ENCODE assay signal across 8 cellular contexts in genomic region chr1:56831874-56832693, GRCh38. TPM values are rescaled to one million over a fixed set of nuclear protein-coding genes. Genes with fewer than 3 reads are reported as not detected.
DNase-seq lines count a peak whose midpoint lies in the region; ATAC-seq and TF ChIP-seq lines count a peak whose summit lies in the region.

No MANE protein-coding gene starts in this region.

- H3K27ac Mint-ChIP-seq in CD14-positive monocyte: no peak overlapping the region
- H3K27ac Mint-ChIP-seq in activated T-cell treated with anti-CD3 and anti-CD28 coated beads, Interleukin-2, amount 50 U/mL, for 72 hours: no peak overlapping the region

- H3K9ac ChIP-seq in stomach smooth muscle (ENCODE audit: low read length in 2 of 2): no peak overlapping the region

- H3K36me3 Mint-ChIP-seq in CD14-positive monocyte: no peaks in the 10 kb centered on the region
- H3K36me3 Mint-ChIP-seq in activated T-cell treated with anti-CD3 and anti-CD28 coated beads, Interleukin-2, amount 50 U/mL, for 72 hours (ENCODE audit: insufficient read depth in 2 of 2): no peaks in the 10 kb centered on the region

- intact Hi-C loops in CD14-positive monocyte (cut with micrococcal nuclease): no loop called here

- H3K27ac ChIP-seq in HL-60 (replicated peaks): no peak overlapping the region
- no peak overlapping the region for H3K27ac ChIP-seq in Peyer's patch
- H3K27ac ChIP-seq in neutrophil: no peak overlapping the region
- no peak overlapping the region for H3K27ac ChIP-seq in stomach smooth muscle (ENCODE audit: low read length)

- H3K27me3 Mint-ChIP-seq in CD14-positive monocyte (ENCODE audit: low read depth in 3 of 3): peaks cover 3 to 7% (median 5%) of the 10 kb centered on the region in 3 donors
- H3K27me3 Mint-ChIP-seq in activated T-cell treated with anti-CD3 and anti-CD28 coated beads, Interleukin-2, amount 50 U/mL, for 72 hours (ENCODE audit: low read depth): peaks cover 19% of the 10 kb centered on the region

- peak; percentile 97 for TF ChIP-seq CTCF in CD14-positive monocyte (IDR thresholded peaks at IDR 0.05)
- peak; percentile 89 for TF ChIP-seq CTCF in HL-60 (IDR thresholded peaks at IDR 0.05; ENCODE audit: insufficient read depth, low read length)
- peak; percentile 28 to 93 (median 86) for TF ChIP-seq CTCF in Peyer's patch (IDR thresholded peaks at IDR 0.05)
- peak; percentile 87 for TF ChIP-seq CTCF in neutrophil (IDR thresholded peaks at IDR 0.05)

- peaks cover 0 to 2% (median 0%) of the 10 kb centered on the region in 7 donors for H3K9me3 Mint-ChIP-seq in CD14-positive monocyte
- H3K9me3 Mint-ChIP-seq in activated T-cell treated with anti-CD3 and anti-CD28 coated beads, Interleukin-2, amount 50 U/mL, for 72 hours: no peaks in the 10 kb centered on the region

- no peaks in the 10 kb centered on the region for H3K27me3 ChIP-seq in HL-60 (ENCODE audit: insufficient read depth, poor library complexity, severe bottlenecking)
- no peaks in the 10 kb centered on the region for H3K27me3 ChIP-seq in Peyer's patch
- H3K27me3 ChIP-seq in neutrophil: peaks cover 14% of the 10 kb centered on the region
- H3K27me3 ChIP-seq in stomach smooth muscle (ENCODE audit: control insufficient read depth in 1 of 2, insufficient read depth in 2 of 2, low read length in 2 of 2): peaks cover 0 to 3% of the 10 kb centered on the region in 2 donors

- no peaks in the 10 kb centered on the region for H3K4me1 Mint-ChIP-seq in CD14-positive monocyte
- peaks cover 6% of the 10 kb centered on the region for H3K4me1 Mint-ChIP-seq in activated T-cell treated with anti-CD3 and anti-CD28 coated beads, Interleukin-2, amount 50 U/mL, for 72 hours (ENCODE audit: low read depth)

- no peak for DNase-seq in CD14-positive monocyte (ENCODE audit: low spot score)
- DNase-seq in GM19238 (ENCODE audit: insufficient read length, low spot score): peak; percentile 48
- DNase-seq in HL-60 (ENCODE audit: low read depth in 1 of 2, low spot score in 1 of 2): peak; percentile 49 to 53
- DNase-seq in Peyer's patch: peak; percentile 40 to 86 (median 58)
- peak; percentile 55 to 71 for DNase-seq in activated T-cell treated with anti-CD3 and anti-CD28 coated beads, Interleukin-2, amount 50 U/mL, for 72 hours
- DNase-seq in fibroblast of peridontal ligament (ENCODE audit: extremely low read depth): peak; percentile 96

- H3K4me1 ChIP-seq in Peyer's patch (no peaks in the 10 kb centered on the region), neutrophil (ENCODE audit: control insufficient read depth in 1 of 2, insufficient read depth in 1 of 2, low read depth in 1 of 2, low read length in 1 of 2) (no peaks in the 10 kb centered on the region), stomach smooth muscle (ENCODE audit: control insufficient read depth, insufficient read depth, low read length) (peaks cover 4% of the 10 kb centered on the region)

- TF ChIP-seq POLR2A in Peyer's patch (IDR thresholded peaks at IDR 0.05): no peak

- H3K4me3 ChIP-seq in HL-60 (replicated peaks; ENCODE audit: insufficient read depth, low read length) (no peak overlapping the region), Peyer's patch (no peak overlapping the region), neutrophil (ENCODE audit: low read depth in 1 of 2, low read length in 1 of 2) (no peak overlapping the region), stomach smooth muscle (ENCODE audit: low read length in 2 of 2) (peak overlapping the region; percentile 17 to 27)

- no peak overlapping the region for H3K4me3 Mint-ChIP-seq in CD14-positive monocyte
- H3K4me3 Mint-ChIP-seq in activated T-cell treated with anti-CD3 and anti-CD28 coated beads, Interleukin-2, amount 50 U/mL, for 72 hours: no peak overlapping the region

- peak; percentile 45 to 64 for ATAC-seq in activated T-cell treated with anti-CD3 and anti-CD28 coated beads, Interleukin-2, amount 50 U/mL, for 72 hours (replicated peaks in 1 of 2)

- no peaks in the 10 kb centered on the region for H3K36me3 ChIP-seq in Peyer's patch
- no peaks in the 10 kb centered on the region for H3K36me3 ChIP-seq in neutrophil
- no peaks in the 10 kb centered on the region for H3K36me3 ChIP-seq in stomach smooth muscle (ENCODE audit: control insufficient read depth in 2 of 2, insufficient read depth in 2 of 2, low read length in 2 of 2)

- H3K9me3 ChIP-seq in Peyer's patch: no peaks in the 10 kb centered on the region
- no peaks in the 10 kb centered on the region for H3K9me3 ChIP-seq in neutrophil
- no peaks in the 10 kb centered on the region for H3K9me3 ChIP-seq in stomach smooth muscle (ENCODE audit: control insufficient read depth in 2 of 2, low read length in 2 of 2)

RNA-seq across cellular contexts. Expression of gene FYB2, which starts 12.9 kb away (rescaled TPM):
- polyA plus RNA-seq in CD14-positive monocyte: not detected
- 10 to 100 TPM in 2 of 4 donors, 1 to 10 TPM in 2; 4.1 to 10.2 (median 8.4) TPM for total RNA-seq in Peyer's patch
- total RNA-seq in activated T-cell treated with anti-CD3 and anti-CD28 coated beads, Interleukin-2, amount 50 U/mL, for 72 hours: not detected

RNA-seq across cellular contexts. Expression of gene C8A, which starts 22.5 kb away (rescaled TPM):
- not detected for polyA plus RNA-seq in CD14-positive monocyte
- total RNA-seq in Peyer's patch: not detected
- not detected for total RNA-seq in activated T-cell treated with anti-CD3 and anti-CD28 coated beads, Interleukin-2, amount 50 U/mL, for 72 hours

Comparison
In these comparisons a context has a peak if more than half of its experiments do, and no peak if none do; other contexts are left out.
1. H3K4me3 ChIP-seq: peak in stomach smooth muscle (2 of 2); none in HL-60 (single experiment), Peyer's patch (0 of 4) and neutrophil (0 of 2).
2. RNA of gene FYB2, which starts 12.9 kb away (total RNA-seq): 4.1 to 10.2 TPM in Peyer's patch; not detected in activated T-cell treated with anti-CD3 and anti-CD28 coated beads, Interleukin-2, amount 50 U/mL, for 72 hours; every median in the first group is over 4 times any median in the second.
3. Peak in every context shown above with its lines, with median percentiles within 50 percentile points of each other: CTCF ChIP-seq.